Comparison of ENCODE assay signal across 18 cellular contexts in the genomic region with DNA sequence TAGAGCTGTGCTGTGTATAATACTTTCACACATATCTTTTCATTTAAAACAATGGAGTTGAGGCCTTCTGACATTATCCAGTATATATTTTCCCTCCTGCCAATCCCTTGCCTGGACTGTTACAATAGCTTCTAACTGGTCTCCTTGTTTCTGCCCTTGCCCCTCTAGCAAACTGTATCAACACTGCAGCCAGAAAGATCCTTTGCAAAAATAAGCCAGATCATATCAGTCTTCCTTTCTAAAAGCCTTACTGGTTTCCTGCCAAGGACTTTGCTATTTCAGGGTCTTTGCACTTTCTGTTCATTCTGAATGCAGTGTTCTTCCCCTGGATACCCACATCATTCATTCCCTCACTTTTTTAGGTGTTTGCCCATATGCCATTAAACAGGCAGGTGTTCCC.
A peak's percentile ranks its signal among the peaks of the same experiment; 100 is the strongest.
DNase-seq lines count a peak whose midpoint lies in the region; ATAC-seq, FAIRE-seq and TF ChIP-seq lines count a peak whose summit lies in the region.
"Had no signal": no experiment of that assay in that cellular context is flagged by ENCODE, and none has a peak within 500 bp of the region (broad histone marks: within the 10 kb centered on the region; RNA-seq: fewer than 3 reads in every experiment).

No MANE protein-coding gene starts in this region.

- FAIRE-seq in keratinocyte (lab: Jason Lieb, UNC) = peak; percentile 43
- FAIRE-seq: G401.6, H1, HepG2 had no signal

- H3K79me2 ChIP-seq in keratinocyte (ENCODE audit: control insufficient read depth, insufficient read depth, low read length) = no peaks in the 10 kb centered on the region

- no peaks in the 10 kb centered on the region for H3K36me3 ChIP-seq in keratinocyte (ENCODE audit: control insufficient read depth in 2 of 2, extremely low read depth in 1 of 2, insufficient read depth in 2 of 2, low read length in 2 of 2)

- TF ChIP-seq CTCF in keratinocyte (optimal IDR thresholded peaks at IDR 0.05 in 1 of 3, IDR thresholded peaks at IDR 0.05 in 1 of 3, conservative IDR thresholded peaks at IDR 0.05 in 1 of 3; ENCODE audit: extremely low read depth in 1 of 3, insufficient read depth in 2 of 3, low read length in 3 of 3) (no peak), foreskin fibroblast (IDR thresholded peaks at IDR 0.05; ENCODE audit: low read depth, low read length) (no peak)

- H3K9ac ChIP-seq in keratinocyte (ENCODE audit: control insufficient read depth, extremely low read depth, insufficient read depth, low read length) = no peak overlapping the region
- H3K9ac ChIP-seq: BLaER1 treated with 17β-estradiol and CSF1 and Interleukin-3, amounts not matched to agents 10 nM and 100 nM had no signal

- dilution Hi-C loops in keratinocyte (cut with MboI; ENCODE audit: extremely low pct_ligation_motif_present, low sequenced_read_pairs) = no loop called here

- no peak overlapping the region for H3K4me2 ChIP-seq in keratinocyte (ENCODE audit: control insufficient read depth, extremely low read depth, insufficient read depth, low read depth, low read length)

- no peaks in the 10 kb centered on the region for H4K20me1 ChIP-seq in keratinocyte (ENCODE audit: control insufficient read depth, extremely low read depth, insufficient read depth, low read length)
- H4K20me1 ChIP-seq: BLaER1 treated with 17β-estradiol and CSF1 and Interleukin-3, amounts not matched to agents 10 nM and 100 nM had no signal

- H3K27me3 ChIP-seq in keratinocyte (ENCODE audit: control insufficient read depth, extremely low read depth, insufficient read depth, low read length) = no peaks in the 10 kb centered on the region
- H3K27me3 ChIP-seq: BLaER1 treated with 17β-estradiol and CSF1 and Interleukin-3, amounts not matched to agents 10 nM and 100 nM had no signal

- no peak overlapping the region for H3K4me3 ChIP-seq in keratinocyte (ENCODE audit: control insufficient read depth in 2 of 3, extremely low read depth in 1 of 3, insufficient read depth in 2 of 3, low read depth in 1 of 3, low read length in 3 of 3)
- H3K4me3 ChIP-seq in foreskin fibroblast (ENCODE audit: low read depth in 1 of 2, low read length in 2 of 2) = no peak overlapping the region
- H3K4me3 ChIP-seq: BLaER1 treated with 17β-estradiol and CSF1 and Interleukin-3, amounts not matched to agents 10 nM and 100 nM had no signal

- peak; percentile 10 for DNase-seq in GDM1 (lab: John Stamatoyannopoulos, UW)
- peak; percentile 29 for DNase-seq in dermis blood vessel endothelial cell
- no peak for DNase-seq in keratinocyte (ENCODE audit: low read depth, low spot score)
- no peak for DNase-seq in SKM-1 (lab: John Stamatoyannopoulos, UW; ENCODE audit: unreplicated experiment)
- no peak for DNase-seq in foreskin fibroblast
- DNase-seq in SKM-1 treated with dmso at 0.1 percent for 144 hours (lab: John Stamatoyannopoulos, UW; ENCODE audit: unreplicated experiment) = no peak
- DNase-seq: 8988T; Calu3; CD8-positive, alpha-beta T cell; DND-41; H9; KG1 had no signal

- no peaks in the 10 kb centered on the region for H3K9me1 ChIP-seq in keratinocyte (ENCODE audit: control insufficient read depth, extremely low read depth, insufficient read depth, low read length)

- peak; percentile 43; the same call in 2 of the 3 replicates for ATAC-seq in SK-N-SH treated with all-trans-retinoic acid at 6 μM for 48 hours
- no peak for ATAC-seq in HG02623 (IDR thresholded peaks at IDR 0.05; ENCODE audit: unreplicated experiment)
- ATAC-seq: CD8-positive, alpha-beta T cell; HepG2 had no signal

- H3K4me1 ChIP-seq in keratinocyte (ENCODE audit: control insufficient read depth, extremely low read depth, insufficient read depth, low read length) = peaks cover 15% of the 10 kb centered on the region

- no peak overlapping the region for H3K27ac ChIP-seq in keratinocyte (ENCODE audit: control insufficient read depth, insufficient read depth, low read length)
- H3K27ac ChIP-seq: BLaER1 treated with 17β-estradiol and CSF1 and Interleukin-3, amounts not matched to agents 10 nM and 100 nM had no signal

- H2AFZ ChIP-seq in keratinocyte (ENCODE audit: control insufficient read depth, low read length) = no peak overlapping the region

- no peaks in the 10 kb centered on the region for H3K9me3 ChIP-seq in keratinocyte (ENCODE audit: control insufficient read depth, low read depth, low read length)

TF ChIP-seq in SK-N-SH treated with all-trans-retinoic acid at 6 μM for 48 hours, 23 proteins besides CTCF, POLR2A, EP300 and RAD21:
- TF ChIP-seq BACH2 (CRISPR knock-in tag; IDR thresholded peaks at IDR 0.05; ENCODE audit: borderline replicate concordance) (no peak), TOX (CRISPR knock-in tag; IDR thresholded peaks at IDR 0.05; ENCODE audit: borderline replicate concordance) (no peak), ZFP3 (CRISPR knock-in tag; IDR thresholded peaks at IDR 0.05) (peak; percentile 28; the same call in 1 of the 2 replicates), GLIS3 (CRISPR knock-in tag; IDR thresholded peaks at IDR 0.05) (no peak; the same call in 1 of the 2 replicates), ISL1 (CRISPR knock-in tag; IDR thresholded peaks at IDR 0.05) (peak; percentile 92), PPARA (CRISPR knock-in tag; IDR thresholded peaks at IDR 0.05; ENCODE audit: borderline replicate concordance) (no peak), ZFP30 (CRISPR knock-in tag; IDR thresholded peaks at IDR 0.05) (no peak)
- TF ChIP-seq, protein P1, sequence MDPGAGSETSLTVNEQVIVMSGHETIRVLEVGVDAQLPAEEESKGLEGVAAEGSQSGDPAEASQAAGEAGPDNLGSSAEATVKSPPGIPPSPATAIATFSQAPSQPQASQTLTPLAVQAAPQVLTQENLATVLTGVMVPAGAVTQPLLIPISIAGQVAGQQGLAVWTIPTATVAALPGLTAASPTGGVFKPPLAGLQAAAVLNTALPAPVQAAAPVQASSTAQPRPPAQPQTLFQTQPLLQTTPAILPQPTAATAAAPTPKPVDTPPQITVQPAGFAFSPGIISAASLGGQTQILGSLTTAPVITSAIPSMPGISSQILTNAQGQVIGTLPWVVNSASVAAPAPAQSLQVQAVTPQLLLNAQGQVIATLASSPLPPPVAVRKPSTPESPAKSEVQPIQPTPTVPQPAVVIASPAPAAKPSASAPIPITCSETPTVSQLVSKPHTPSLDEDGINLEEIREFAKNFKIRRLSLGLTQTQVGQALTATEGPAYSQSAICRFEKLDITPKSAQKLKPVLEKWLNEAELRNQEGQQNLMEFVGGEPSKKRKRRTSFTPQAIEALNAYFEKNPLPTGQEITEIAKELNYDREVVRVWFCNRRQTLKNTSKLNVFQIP (CRISPR knock-in tag; IDR thresholded peaks at IDR 0.05; ENCODE audit: borderline replicate concordance, low read depth) = no peak
- TF ChIP-seq, protein P2, sequence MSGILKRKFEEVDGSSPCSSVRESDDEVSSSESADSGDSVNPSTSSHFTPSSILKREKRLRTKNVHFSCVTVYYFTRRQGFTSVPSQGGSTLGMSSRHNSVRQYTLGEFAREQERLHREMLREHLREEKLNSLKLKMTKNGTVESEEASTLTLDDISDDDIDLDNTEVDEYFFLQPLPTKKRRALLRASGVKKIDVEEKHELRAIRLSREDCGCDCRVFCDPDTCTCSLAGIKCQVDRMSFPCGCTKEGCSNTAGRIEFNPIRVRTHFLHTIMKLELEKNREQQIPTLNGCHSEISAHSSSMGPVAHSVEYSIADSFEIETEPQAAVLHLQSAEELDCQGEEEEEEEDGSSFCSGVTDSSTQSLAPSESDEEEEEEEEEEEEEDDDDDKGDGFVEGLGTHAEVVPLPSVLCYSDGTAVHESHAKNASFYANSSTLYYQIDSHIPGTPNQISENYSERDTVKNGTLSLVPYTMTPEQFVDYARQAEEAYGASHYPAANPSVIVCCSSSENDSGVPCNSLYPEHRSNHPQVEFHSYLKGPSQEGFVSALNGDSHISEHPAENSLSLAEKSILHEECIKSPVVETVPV (CRISPR knock-in tag; IDR thresholded peaks at IDR 0.05) = no peak

Comparison
In these comparisons a context has a peak if more than half of its experiments do, and no peak if none do; other contexts are left out.
1. DNase-seq: peak in GDM1 (single experiment) and dermis blood vessel endothelial cell (single experiment); none in keratinocyte (single experiment), SKM-1 (single experiment), foreskin fibroblast (0 of 2) and SKM-1 treated with dmso at 0.1 percent for 144 hours (single experiment).